Comparison of ENCODE assay signal across 1 cellular context in the genomic region with DNA sequence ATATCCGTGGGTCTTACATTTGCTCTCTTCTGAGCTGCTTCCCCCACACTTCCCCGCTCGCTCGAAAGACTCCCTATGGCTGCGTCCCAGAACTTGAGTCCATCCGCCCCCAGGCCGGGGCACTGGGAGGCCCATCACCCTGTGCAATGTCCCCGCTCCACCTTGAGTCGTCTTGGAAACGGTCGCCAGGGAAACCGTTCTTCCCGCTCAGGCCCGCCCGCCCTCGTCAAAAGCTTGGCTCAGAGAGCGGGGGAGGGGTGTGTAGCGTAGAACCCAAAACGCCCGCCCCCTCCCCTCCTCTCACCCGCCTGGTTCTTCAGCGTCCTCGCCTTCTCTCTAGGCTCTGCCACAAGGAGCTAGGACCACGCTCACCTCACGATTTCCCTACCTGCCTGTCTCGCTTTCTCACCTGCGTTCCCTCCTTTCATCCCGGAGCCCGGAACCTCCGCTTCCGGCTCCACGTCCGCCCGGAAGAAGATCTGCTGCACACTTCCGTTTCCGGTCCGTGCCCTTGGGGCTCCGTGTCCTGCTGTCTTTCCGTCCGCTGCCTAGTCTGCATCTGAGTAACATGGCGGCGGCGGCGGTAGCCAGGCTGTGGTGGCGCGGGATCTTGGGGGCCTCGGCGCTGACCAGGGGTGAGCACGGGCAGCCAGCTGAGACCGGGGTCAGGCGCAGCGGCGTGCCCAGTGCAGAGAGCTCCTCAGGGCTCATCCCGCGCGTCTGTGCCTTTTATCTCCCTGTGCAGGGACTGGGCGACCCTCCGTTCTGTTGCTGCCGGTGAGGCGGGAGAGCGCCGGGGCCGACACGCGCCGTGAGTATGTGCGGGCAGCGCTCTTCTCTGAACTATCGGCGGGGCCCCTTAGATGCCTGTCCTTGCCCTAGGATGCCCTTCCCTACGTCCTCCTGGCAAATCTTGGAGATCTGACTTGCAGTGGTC.
TF ChIP-seq lines count a peak whose summit lies in the region.

A gene (minus strand): TSS at position 447 of the 937 bp plus-strand sequence. CDS start 19 bp downstream, at position 428.
A gene (plus strand): TSS at position 551 of the 937 bp plus-strand sequence. CDS start 18 bp downstream, at position 569.

TF ChIP-seq in HepG2, 621 proteins besides CTCF, POLR2A, EP300 and RAD21 (continued from another document and continues in another):
- TF ChIP-seq, protein P1, sequence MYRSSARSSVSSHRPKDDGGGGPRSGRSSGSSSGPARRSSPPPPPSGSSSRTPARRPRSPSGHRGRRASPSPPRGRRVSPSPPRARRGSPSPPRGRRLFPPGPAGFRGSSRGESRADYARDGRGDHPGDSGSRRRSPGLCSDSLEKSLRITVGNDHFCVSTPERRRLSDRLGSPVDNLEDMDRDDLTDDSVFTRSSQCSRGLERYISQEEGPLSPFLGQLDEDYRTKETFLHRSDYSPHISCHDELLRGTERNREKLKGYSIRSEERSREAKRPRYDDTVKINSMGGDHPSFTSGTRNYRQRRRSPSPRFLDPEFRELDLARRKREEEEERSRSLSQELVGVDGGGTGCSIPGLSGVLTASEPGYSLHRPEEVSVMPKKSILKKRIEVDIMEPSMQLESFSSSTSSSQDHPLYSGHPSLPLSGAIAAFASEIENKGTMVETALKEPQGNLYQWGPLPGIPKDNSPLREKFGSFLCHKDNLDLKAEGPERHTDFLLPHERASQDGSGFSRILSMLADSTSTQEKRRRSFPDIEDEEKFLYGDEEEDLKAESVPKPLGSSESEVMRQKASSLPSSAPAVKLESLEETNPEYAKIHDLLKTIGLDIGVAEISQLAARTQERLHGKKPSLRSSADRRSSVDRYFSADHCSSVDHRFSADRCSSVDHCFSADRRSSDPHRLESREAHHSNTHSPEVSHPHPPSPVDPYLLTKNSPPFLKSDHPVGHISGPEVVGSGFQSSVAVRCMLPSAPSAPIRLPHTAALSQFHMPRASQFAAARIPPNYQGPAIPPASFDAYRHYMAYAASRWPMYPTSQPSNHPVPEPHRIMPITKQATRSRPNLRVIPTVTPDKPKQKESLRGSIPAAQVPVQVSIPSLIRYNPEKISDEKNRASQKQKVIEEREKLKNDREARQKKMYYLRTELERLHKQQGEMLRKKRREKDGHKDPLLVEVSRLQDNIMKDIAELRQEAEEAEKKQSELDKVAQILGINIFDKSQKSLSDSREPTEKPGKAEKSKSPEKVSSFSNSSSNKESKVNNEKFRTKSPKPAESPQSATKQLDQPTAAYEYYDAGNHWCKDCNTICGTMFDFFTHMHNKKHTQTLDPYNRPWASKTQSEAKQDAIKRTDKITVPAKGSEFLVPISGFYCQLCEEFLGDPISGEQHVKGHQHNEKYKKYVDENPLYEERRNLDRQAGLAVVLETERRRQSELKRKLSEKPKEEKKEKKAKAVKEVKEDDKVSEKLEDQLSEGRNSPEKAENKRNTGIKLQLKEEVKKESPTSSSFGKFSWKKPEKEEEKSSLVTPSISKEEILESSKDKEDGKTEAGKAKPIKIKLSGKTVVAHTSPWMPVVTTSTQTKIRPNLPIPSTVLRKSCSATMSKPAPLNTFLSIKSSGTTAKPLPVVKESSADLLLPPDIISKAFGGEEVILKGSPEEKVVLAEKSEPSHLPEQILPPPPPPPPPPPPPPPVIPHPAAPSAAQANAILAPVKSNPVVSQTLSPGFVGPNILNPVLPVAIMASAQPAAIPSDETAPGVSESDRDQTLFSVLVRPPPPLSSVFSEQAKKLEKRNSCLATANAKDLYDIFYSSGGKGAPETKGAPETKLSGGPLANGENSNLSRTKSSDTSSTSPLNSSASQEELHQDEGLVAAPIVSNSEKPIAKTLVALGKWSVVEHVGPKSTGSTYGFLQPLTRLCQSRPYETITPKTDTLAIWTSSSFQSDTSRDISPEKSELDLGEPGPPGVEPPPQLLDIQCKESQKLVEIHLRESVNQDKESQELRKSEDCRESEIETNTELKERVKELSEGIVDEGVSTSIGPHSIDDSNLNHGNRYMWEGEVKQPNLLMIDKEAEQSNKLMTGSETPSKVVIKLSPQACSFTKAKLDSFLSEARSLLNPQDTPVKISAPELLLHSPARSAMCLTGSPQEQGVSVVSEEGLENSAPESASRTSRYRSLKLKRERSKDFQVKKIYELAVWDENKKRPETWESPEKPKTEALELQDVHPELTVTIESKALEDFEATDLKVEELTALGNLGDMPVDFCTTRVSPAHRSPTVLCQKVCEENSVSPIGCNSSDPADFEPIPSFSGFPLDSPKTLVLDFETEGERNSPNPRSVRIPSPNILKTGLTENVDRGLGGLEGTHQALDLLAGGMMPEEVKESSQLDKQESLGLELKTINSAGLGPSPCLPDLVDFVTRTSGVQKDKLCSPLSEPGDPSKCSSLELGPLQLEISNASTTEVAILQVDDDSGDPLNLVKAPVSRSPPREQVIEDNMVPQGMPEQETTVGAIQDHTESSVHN (CRISPR knock-in tag; IDR thresholded peaks at IDR 0.05), result no peak
- TF ChIP-seq, protein P2, sequence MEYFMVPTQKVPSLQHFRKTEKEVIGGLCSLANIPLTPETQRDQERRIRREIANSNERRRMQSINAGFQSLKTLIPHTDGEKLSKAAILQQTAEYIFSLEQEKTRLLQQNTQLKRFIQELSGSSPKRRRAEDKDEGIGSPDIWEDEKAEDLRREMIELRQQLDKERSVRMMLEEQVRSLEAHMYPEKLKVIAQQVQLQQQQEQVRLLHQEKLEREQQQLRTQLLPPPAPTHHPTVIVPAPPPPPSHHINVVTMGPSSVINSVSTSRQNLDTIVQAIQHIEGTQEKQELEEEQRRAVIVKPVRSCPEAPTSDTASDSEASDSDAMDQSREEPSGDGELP (IDR thresholded peaks at IDR 0.05; ENCODE audit: borderline replicate concordance, low read depth), result peak; percentile 52; the same call in 1 of the 2 replicates
- TF ChIP-seq CREB1 (IDR thresholded peaks at IDR 0.05) (peak; percentile 64), CREB1 (CRISPR knock-in tag; IDR thresholded peaks at IDR 0.05) (peak; percentile 78), MBD4 (IDR thresholded peaks at IDR 0.05; ENCODE audit: borderline replicate concordance, low read length) (no peak), RFXAP (CRISPR knock-in tag; IDR thresholded peaks at IDR 0.05; ENCODE audit: borderline replicate concordance) (peak; percentile 87; the same call in 1 of the 2 replicates), NFKB2 (CRISPR knock-in tag; IDR thresholded peaks at IDR 0.05; ENCODE audit: borderline replicate concordance) (peak; percentile 76; the same call in 1 of the 2 replicates), HDAC1 (CRISPR knock-in tag; IDR thresholded peaks at IDR 0.05) (peak; percentile 98), GATAD1 (CRISPR knock-in tag; IDR thresholded peaks at IDR 0.05) (peak; percentile 100), ZMYM2 (CRISPR knock-in tag; IDR thresholded peaks at IDR 0.05) (0 out of 2 replicates have a peak, but pooled peaks have one; percentile 42), CBFB (CRISPR knock-in tag; IDR thresholded peaks at IDR 0.05) (peak; percentile 97), TAF15 (IDR thresholded peaks at IDR 0.05; ENCODE audit: low read depth, low read length, poor library complexity, severe bottlenecking) (no peak), ZNF234 (CRISPR knock-in tag; conservative IDR thresholded peaks at IDR 0.05) (peak; percentile 96), RNF2 (conservative IDR thresholded peaks at IDR 0.05; ENCODE audit: low read depth) (0 out of 2 replicates have a peak, but pooled peaks have one; percentile 58), NFE2L1 (CRISPR knock-in tag; IDR thresholded peaks at IDR 0.05; ENCODE audit: borderline replicate concordance) (no peak), NONO (IDR thresholded peaks at IDR 0.05) (no peak), NONO (CRISPR knock-in tag; conservative IDR thresholded peaks at IDR 0.05) (peak; percentile 98), ZNF782 (CRISPR knock-in tag; IDR thresholded peaks at IDR 0.05; ENCODE audit: borderline replicate concordance) (no peak), TAF1 (CRISPR knock-in tag; IDR thresholded peaks at IDR 0.05) (peak; percentile 98), ZBTB38 (CRISPR knock-in tag; IDR thresholded peaks at IDR 0.05) (peak; percentile 88), ZBTB20 (CRISPR knock-in tag; IDR thresholded peaks at IDR 0.05; ENCODE audit: borderline replicate concordance, low read depth) (0 out of 2 replicates have a peak, but pooled peaks have one; percentile 30), ZNF619 (CRISPR knock-in tag; IDR thresholded peaks at IDR 0.05) (no peak; the same call in 1 of the 2 replicates), PHF8 (CRISPR knock-in tag; IDR thresholded peaks at IDR 0.05) (peak; percentile 99), ZNF552 (CRISPR knock-in tag; IDR thresholded peaks at IDR 0.05; ENCODE audit: borderline replicate concordance) (peak; percentile 78; the same call in 1 of the 2 replicates), SPEN (CRISPR knock-in tag; IDR thresholded peaks at IDR 0.05; ENCODE audit: low read depth) (peak; percentile 95), CHD2 (IDR thresholded peaks at IDR 0.05; ENCODE audit: low read depth, low read length) (peak; percentile 52; the same call in 1 of the 2 replicates), KAT2B (IDR thresholded peaks at IDR 0.05; ENCODE audit: borderline replicate concordance, low read depth, low read length) (no peak), ZNF557 (CRISPR knock-in tag; IDR thresholded peaks at IDR 0.05) (peak; percentile 20; the same call in 1 of the 2 replicates), ZNF282 (IDR thresholded peaks at IDR 0.05; ENCODE audit: partially characterized antibody) (no peak), ZNF160 (CRISPR knock-in tag; IDR thresholded peaks at IDR 0.05) (peak; percentile 88; the same call in 1 of the 2 replicates), ZNF382 (CRISPR knock-in tag; IDR thresholded peaks at IDR 0.05; ENCODE audit: borderline replicate concordance) (no peak), MTF2 (CRISPR knock-in tag; IDR thresholded peaks at IDR 0.05; ENCODE audit: borderline replicate concordance) (peak; percentile 88)
- TF ChIP-seq, protein P3, sequence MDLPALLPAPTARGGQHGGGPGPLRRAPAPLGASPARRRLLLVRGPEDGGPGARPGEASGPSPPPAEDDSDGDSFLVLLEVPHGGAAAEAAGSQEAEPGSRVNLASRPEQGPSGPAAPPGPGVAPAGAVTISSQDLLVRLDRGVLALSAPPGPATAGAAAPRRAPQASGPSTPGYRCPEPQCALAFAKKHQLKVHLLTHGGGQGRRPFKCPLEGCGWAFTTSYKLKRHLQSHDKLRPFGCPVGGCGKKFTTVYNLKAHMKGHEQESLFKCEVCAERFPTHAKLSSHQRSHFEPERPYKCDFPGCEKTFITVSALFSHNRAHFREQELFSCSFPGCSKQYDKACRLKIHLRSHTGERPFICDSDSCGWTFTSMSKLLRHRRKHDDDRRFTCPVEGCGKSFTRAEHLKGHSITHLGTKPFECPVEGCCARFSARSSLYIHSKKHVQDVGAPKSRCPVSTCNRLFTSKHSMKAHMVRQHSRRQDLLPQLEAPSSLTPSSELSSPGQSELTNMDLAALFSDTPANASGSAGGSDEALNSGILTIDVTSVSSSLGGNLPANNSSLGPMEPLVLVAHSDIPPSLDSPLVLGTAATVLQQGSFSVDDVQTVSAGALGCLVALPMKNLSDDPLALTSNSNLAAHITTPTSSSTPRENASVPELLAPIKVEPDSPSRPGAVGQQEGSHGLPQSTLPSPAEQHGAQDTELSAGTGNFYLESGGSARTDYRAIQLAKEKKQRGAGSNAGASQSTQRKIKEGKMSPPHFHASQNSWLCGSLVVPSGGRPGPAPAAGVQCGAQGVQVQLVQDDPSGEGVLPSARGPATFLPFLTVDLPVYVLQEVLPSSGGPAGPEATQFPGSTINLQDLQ (CRISPR knock-in tag; IDR thresholded peaks at IDR 0.05), result peak; percentile 87; the same call in 1 of the 2 replicates
- TF ChIP-seq, protein P4, sequence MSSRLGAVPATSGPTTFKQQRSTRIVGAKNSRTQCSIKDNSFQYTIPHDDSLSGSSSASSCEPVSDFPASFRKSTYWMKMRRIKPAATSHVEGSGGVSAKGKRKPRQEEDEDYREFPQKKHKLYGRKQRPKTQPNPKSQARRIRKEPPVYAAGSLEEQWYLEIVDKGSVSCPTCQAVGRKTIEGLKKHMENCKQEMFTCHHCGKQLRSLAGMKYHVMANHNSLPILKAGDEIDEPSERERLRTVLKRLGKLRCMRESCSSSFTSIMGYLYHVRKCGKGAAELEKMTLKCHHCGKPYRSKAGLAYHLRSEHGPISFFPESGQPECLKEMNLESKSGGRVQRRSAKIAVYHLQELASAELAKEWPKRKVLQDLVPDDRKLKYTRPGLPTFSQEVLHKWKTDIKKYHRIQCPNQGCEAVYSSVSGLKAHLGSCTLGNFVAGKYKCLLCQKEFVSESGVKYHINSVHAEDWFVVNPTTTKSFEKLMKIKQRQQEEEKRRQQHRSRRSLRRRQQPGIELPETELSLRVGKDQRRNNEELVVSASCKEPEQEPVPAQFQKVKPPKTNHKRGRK (CRISPR knock-in tag; IDR thresholded peaks at IDR 0.05), result no peak
- TF ChIP-seq, protein P5, sequence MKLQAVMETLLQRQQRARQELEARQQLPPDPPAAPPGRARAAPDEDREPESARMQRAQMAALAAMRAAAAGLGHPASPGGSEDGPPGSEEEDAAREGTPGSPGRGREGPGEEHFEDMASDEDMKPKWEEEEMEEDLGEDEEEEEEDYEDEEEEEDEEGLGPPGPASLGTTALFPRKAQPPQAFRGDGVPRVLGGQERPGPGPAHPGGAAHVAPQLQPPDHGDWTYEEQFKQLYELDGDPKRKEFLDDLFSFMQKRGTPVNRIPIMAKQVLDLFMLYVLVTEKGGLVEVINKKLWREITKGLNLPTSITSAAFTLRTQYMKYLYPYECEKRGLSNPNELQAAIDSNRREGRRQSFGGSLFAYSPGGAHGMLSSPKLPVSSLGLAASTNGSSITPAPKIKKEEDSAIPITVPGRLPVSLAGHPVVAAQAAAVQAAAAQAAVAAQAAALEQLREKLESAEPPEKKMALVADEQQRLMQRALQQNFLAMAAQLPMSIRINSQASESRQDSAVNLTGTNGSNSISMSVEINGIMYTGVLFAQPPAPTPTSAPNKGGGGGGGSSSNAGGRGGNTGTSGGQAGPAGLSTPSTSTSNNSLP (IDR thresholded peaks at IDR 0.05; ENCODE audit: low read depth, low read length), result no peak
- TF ChIP-seq, protein P6, sequence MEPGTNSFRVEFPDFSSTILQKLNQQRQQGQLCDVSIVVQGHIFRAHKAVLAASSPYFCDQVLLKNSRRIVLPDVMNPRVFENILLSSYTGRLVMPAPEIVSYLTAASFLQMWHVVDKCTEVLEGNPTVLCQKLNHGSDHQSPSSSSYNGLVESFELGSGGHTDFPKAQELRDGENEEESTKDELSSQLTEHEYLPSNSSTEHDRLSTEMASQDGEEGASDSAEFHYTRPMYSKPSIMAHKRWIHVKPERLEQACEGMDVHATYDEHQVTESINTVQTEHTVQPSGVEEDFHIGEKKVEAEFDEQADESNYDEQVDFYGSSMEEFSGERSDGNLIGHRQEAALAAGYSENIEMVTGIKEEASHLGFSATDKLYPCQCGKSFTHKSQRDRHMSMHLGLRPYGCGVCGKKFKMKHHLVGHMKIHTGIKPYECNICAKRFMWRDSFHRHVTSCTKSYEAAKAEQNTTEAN (CRISPR knock-in tag; conservative IDR thresholded peaks at IDR 0.05), result 0 out of 2 replicates have a peak, but pooled peaks have one; percentile 39
